9 cellular contexts compared by ENCODE assay signal in the genomic region with DNA sequence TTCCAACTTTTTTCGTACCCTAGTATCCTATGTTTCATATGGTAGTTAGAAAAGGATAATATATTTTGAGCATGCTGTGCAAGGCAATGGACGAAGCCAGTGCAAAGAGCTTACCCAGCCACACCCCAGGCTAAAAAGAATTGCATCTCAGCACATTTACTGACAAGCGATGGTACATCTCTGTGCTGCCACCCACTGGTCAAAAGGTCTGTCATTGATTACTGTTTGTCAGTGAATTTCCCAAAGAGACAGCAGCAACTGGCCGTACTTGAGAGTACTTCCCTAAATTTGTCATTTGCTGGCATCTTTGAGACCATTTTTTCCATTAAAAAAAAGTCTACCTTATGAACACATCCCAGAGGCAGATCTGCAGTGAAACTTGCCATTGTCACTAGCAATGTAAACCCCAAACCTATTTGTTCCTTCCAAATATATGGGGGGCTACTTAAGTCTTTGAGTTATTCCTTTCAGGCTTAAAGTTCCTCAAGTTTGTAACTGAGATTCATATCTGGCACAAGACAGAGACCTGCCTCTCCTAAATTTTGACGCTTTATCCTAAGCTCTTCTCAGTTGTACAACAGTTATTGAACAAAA.
A peak's percentile ranks its signal among the peaks of the same experiment; 100 is the strongest.
DNase-seq lines count a peak whose midpoint lies in the region; ATAC-seq, FAIRE-seq and TF ChIP-seq lines count a peak whose summit lies in the region.
"Had no signal": no experiment of that assay in that cellular context is flagged by ENCODE, and none has a peak within 500 bp of the region (broad histone marks: within the 10 kb centered on the region; RNA-seq: fewer than 3 reads in every experiment).

No MANE protein-coding gene starts in this region.

- no TSS peak for BruUV-seq in PC-9 (replicated peaks; lab: Mats Ljungman, UMichigan)

- CTCF ChIA-PET in PC-9 (lab: Charles Lee), result interaction anchor here (0.6 to 1.0 kb wide), 2 partner anchors 303 to 1267 kb away, joined by 3 to 4 read pairs; no protein-coding TSS in a partner anchor

- H3K4me3 ChIP-seq in PC-9, result no peak overlapping the region
- no peak overlapping the region for H3K4me3 ChIP-seq in epithelial cell of esophagus (ENCODE audit: low read length)

- H4K20me1 ChIP-seq in PC-9 (ENCODE audit: insufficient read depth), result no peaks in the 10 kb centered on the region

- ATAC-seq in GM21526 (IDR thresholded peaks at IDR 0.05; ENCODE audit: low FRiP score, unreplicated experiment) (no peak), HG03469 (IDR thresholded peaks at IDR 0.05; ENCODE audit: unreplicated experiment) (no peak)

- H3K4me1 ChIP-seq in PC-9 (replicated peaks; ENCODE audit: insufficient read depth), result no peaks in the 10 kb centered on the region

- H3K9me2 ChIP-seq in PC-9 (ENCODE audit: insufficient read depth), result no peaks in the 10 kb centered on the region

- H3K36me3 ChIP-seq in PC-9 (ENCODE audit: low read depth), result no peaks in the 10 kb centered on the region

- no peak overlapping the region for H3K4me2 ChIP-seq in PC-9

- H3K27me3 ChIP-seq in PC-9 (ENCODE audit: insufficient read depth, low read depth), result no peaks in the 10 kb centered on the region

- H3K9me3 ChIP-seq in PC-9 (ENCODE audit: insufficient read depth, low read depth), result no peaks in the 10 kb centered on the region

- intact Hi-C loops in PC-9 (cut with micrococcal nuclease; ENCODE audit: unreplicated experiment), result loop anchor here (1.0 to 5.0 kb wide), 3 partner anchors 453 to 1268 kb away; no protein-coding TSS in a partner anchor

- peak; percentile 54 for TF ChIP-seq CTCF in GM12872 (IDR thresholded peaks at IDR 0.05; ENCODE audit: insufficient read depth, low read depth, low read length)
- TF ChIP-seq CTCF in PC-9 (conservative IDR thresholded peaks at IDR 0.05), result peak; percentile 57
- TF ChIP-seq CTCF in epithelial cell of esophagus (IDR thresholded peaks at IDR 0.05; ENCODE audit: insufficient read depth, low read depth, low read length, missing control alignments), result peak; percentile 19

- H2AFZ ChIP-seq in PC-9, result no peak overlapping the region

- H3K79me2 ChIP-seq in PC-9 (ENCODE audit: low read depth), result no peaks in the 10 kb centered on the region

- H3F3A ChIP-seq in PC-9 (ENCODE audit: insufficient read depth, low read depth), result no peaks in the 10 kb centered on the region

- DNase-seq in HTR-8/SVneo (ENCODE audit: insufficient read length, low spot score), result peak; percentile 38
- peak in 1 of 2 experiments; percentile 44 for DNase-seq in PC-9
- DNase-seq in epithelial cell of esophagus (ENCODE audit: low read depth), result peak; percentile 47
- DNase-seq in occipital lobe (lab: John Stamatoyannopoulos, UW), result peak; percentile 12
- DNase-seq in T-helper 1 cell, result no peak

- POLR2A ChIA-PET in PC-9 (lab: Charles Lee; ENCODE audit: unreplicated experiment), result no interaction called here

- no peak overlapping the region for H3K27ac ChIP-seq in PC-9

- FAIRE-seq in HTR-8/SVneo (lab: Jason Lieb, UNC), result no peak
- FAIRE-seq: endometrium had no signal

Comparison
In these comparisons a context has a peak if more than half of its experiments do, and no peak if none do; other contexts are left out.
1. DNase-seq: peak in HTR-8/SVneo (single experiment), epithelial cell of esophagus (single experiment) and occipital lobe (single experiment); none in T-helper 1 cell (0 of 5).
2. Peak in every context shown above with its lines, with median percentiles within 50 percentile points of each other: CTCF ChIP-seq.